In the genomic region with DNA sequence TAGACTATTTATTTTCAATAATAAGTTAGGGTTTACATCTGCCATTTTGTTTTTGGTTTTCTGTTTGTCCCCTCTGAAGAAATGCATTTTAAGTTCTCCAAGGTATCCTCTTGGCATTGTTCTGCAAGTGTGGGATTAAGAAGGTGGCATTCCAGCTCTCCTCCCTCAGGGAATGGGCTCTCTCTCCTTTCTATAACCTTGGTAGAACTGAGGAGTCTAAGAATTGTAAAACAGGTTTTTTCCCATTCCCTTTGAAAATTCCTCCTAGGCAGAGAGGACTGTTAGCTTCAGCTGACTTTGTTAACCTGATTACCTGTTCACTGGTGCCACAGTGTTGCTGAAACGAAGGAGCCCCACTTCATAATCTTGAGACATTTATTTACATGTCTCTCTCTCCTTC, we compare ENCODE assay signal across 9 cellular contexts.
"Had no signal": no experiment of that assay in that cellular context is flagged by ENCODE, and none has a peak within 500 bp of the region (broad histone marks: within the 10 kb centered on the region; RNA-seq: fewer than 3 reads in every experiment).

No MANE protein-coding gene starts in this region.

- H3K36me3 ChIP-seq: HAP-1 had no signal

- ATAC-seq: HCT116, K562 had no signal

- FAIRE-seq: K562 had no signal

- DNase-seq: GOT3, H7, HFFc6, IMR-90, KG1 had no signal

- H3K4me3 Mint-ChIP-seq: HFFc6 had no signal

- H3K9me3 ChIP-seq: HAP-1 had no signal

- H3K9me3 Mint-ChIP-seq: HFFc6 had no signal

- H3K4me3 ChIP-seq: HAP-1, K562 had no signal

- H3K27ac ChIP-seq: HL-60 had no signal
